In genomic region chr1:101250219-101250618, GRCh38 we compare ENCODE assay signal across 17 cellular contexts.
"Had no signal": no experiment of that assay in that cellular context is flagged by ENCODE, and none has a peak within 500 bp of the region (broad histone marks: within the 10 kb centered on the region; RNA-seq: fewer than 3 reads in every experiment).

No MANE protein-coding gene starts in this region.

- H3K9me3 ChIP-seq: neutrophil, tibial nerve, vagina had no signal

- H3K27ac Mint-ChIP-seq: activated CD8-positive, alpha-beta T cell treated with anti-CD3 and anti-CD28 coated beads for 36 hours; activated naive CD8-positive, alpha-beta T cell treated with anti-CD3 and anti-CD28 coated beads, Interleukin-2, amount 10 ng/mL, durations not matched to agents 7 days and 5 days; T-helper 17 cell had no signal

- H3K27ac ChIP-seq: neutrophil, tibial nerve, vagina, WERI-Rb-1 had no signal

- H3K4me3 Mint-ChIP-seq: activated CD4-positive, alpha-beta T cell treated with anti-CD3 and anti-CD28 coated beads for 36 hours; activated CD8-positive, alpha-beta T cell treated with anti-CD3 and anti-CD28 coated beads for 36 hours; activated naive CD8-positive, alpha-beta T cell treated with anti-CD3 and anti-CD28 coated beads, Interleukin-2, amount 10 ng/mL, durations not matched to agents 7 days and 5 days; T-helper 17 cell had no signal

- H3K27me3 Mint-ChIP-seq: activated CD4-positive, alpha-beta T cell treated with anti-CD3 and anti-CD28 coated beads for 36 hours; activated CD8-positive, alpha-beta T cell treated with anti-CD3 and anti-CD28 coated beads for 36 hours; activated naive CD8-positive, alpha-beta T cell treated with anti-CD3 and anti-CD28 coated beads, Interleukin-2, amount 10 ng/mL, durations not matched to agents 7 days and 5 days; T-helper 17 cell had no signal

- DNase-seq: activated CD4-positive, alpha-beta T cell treated with anti-CD3 and anti-CD28 coated beads for 36 hours; activated CD8-positive, alpha-beta T cell treated with anti-CD3 and anti-CD28 coated beads for 36 hours; activated naive CD8-positive, alpha-beta T cell treated with anti-CD3 and anti-CD28 coated beads, Interleukin-2, amount 10 ng/mL, durations not matched to agents 7 days and 5 days; activated T-cell treated with anti-CD3 and anti-CD28 coated beads, Interleukin-2, amount 50 U/mL, for 48 hours; aorta; cortex of kidney; islet precursor cell; posterior cingulate gyrus; retina; stimulated activated CD4-positive, alpha-beta T cell treated with anti-CD3 and anti-CD28 coated beads, Interleukin-12 subunit alpha, Interleukin-12 subunit beta, amount 100 ng/mL, for 4 hours; stimulated activated naive CD4-positive, alpha-beta T cell treated with Interleukin-2 at 50 U/mL for 16 hours; substantia nigra; T-helper 17 cell; WERI-Rb-1 had no signal

- H3K9me3 Mint-ChIP-seq: activated naive CD8-positive, alpha-beta T cell treated with anti-CD3 and anti-CD28 coated beads, Interleukin-2, amount 10 ng/mL, durations not matched to agents 7 days and 5 days had no signal

- H3K36me3 ChIP-seq: neutrophil, tibial nerve, vagina, WERI-Rb-1 had no signal

- H3K27me3 ChIP-seq: neutrophil, vagina had no signal

- H3K4me1 ChIP-seq: tibial nerve, vagina had no signal

- ATAC-seq: activated CD4-positive, alpha-beta T cell treated with anti-CD3 and anti-CD28 coated beads for 36 hours; activated CD8-positive, alpha-beta T cell treated with anti-CD3 and anti-CD28 coated beads for 36 hours; T-helper 17 cell had no signal

- H3K4me3 ChIP-seq: tibial nerve, vagina had no signal
